ENCODE assay signal across 24 cellular contexts in genomic region chr5:152072076-152072475, GRCh38.
DNase-seq lines count a peak whose midpoint lies in the region; ATAC-seq, FAIRE-seq and TF ChIP-seq lines count a peak whose summit lies in the region.
"Had no signal": no experiment of that assay in that cellular context is flagged by ENCODE, and none has a peak within 500 bp of the region (broad histone marks: within the 10 kb centered on the region; RNA-seq: fewer than 3 reads in every experiment).

No MANE protein-coding gene starts in this region.

- DNase-seq in NCI-H748 (lab: John Stamatoyannopoulos, UW; ENCODE audit: unreplicated experiment) (peak; percentile 36), NCI-H748 treated with DMSO at 0.1 percent for 48 hours (lab: John Stamatoyannopoulos, UW) (no peak), NCI-H2196 (lab: John Stamatoyannopoulos, UW; ENCODE audit: unreplicated experiment) (peak; percentile 21), astrocyte of the cerebellum (ENCODE audit: low read depth) (peak; percentile 31), myocyte (ENCODE audit: low read depth) (peak; percentile 57), right lobe of liver (no peak), HTR-8/SVneo (ENCODE audit: insufficient read length, low spot score) (no peak)
- DNase-seq in activated CD4-positive, alpha-beta T cell treated with anti-CD3 and anti-CD28 coated beads, Interleukin-2, amount 10 ng/mL, durations not matched to agents 7 days and 5 days: no peak
- DNase-seq: ACHN; activated naive CD8-positive, alpha-beta T cell treated with anti-CD3 and anti-CD28 coated beads for 36 hours; DMS79; GOT3; lower lobe of right lung; MM.1S; NCI-H1930; ovary; sigmoid colon; stimulated activated CD4-positive, alpha-beta T cell treated with anti-CD3 and anti-CD28 coated beads, Interleukin-1b, Interleukin-23, amount 100 ng/mL, for 48 hours; stimulated activated naive CD8-positive, alpha-beta T cell treated with anti-CD3 and anti-CD28 coated beads, Interleukin-15, amount 100 ng/mL, for 72 hours; upper lobe of left lung had no signal

- WGBS in right lobe of liver (ENCODE audit: insufficient coverage, low coverage, low lambda C conversion rate, missing lambda C conversion rate): 38% methylated on average over 2 of the region's 2 CpGs

- H3K4me3 Mint-ChIP-seq in activated CD4-positive, alpha-beta T cell treated with anti-CD3 and anti-CD28 coated beads, Interleukin-2, amount 10 ng/mL, durations not matched to agents 7 days and 5 days: no peak overlapping the region
- H3K4me3 Mint-ChIP-seq: activated naive CD8-positive, alpha-beta T cell treated with anti-CD3 and anti-CD28 coated beads for 36 hours; activated T-helper 1 cell treated with anti-CD3 and anti-CD28 coated beads, Interleukin-12 subunit alpha, Interleukin-12 subunit beta, Interleukin-2, Interleukin-4 antibody, amounts not matched to agents 30 ng/mL and 10 ng/mL and 1 ng/mL, durations not matched to agents 14 hours and 24 hours and 36 hours; stimulated activated naive CD8-positive, alpha-beta T cell treated with anti-CD3 and anti-CD28 coated beads, Interleukin-15, amount 100 ng/mL, for 72 hours had no signal

- H3K27ac Mint-ChIP-seq in activated CD4-positive, alpha-beta T cell treated with anti-CD3 and anti-CD28 coated beads, Interleukin-2, amount 10 ng/mL, durations not matched to agents 7 days and 5 days: no peak overlapping the region
- H3K27ac Mint-ChIP-seq: activated naive CD8-positive, alpha-beta T cell treated with anti-CD3 and anti-CD28 coated beads for 36 hours; activated T-helper 1 cell treated with anti-CD3 and anti-CD28 coated beads, Interleukin-12 subunit alpha, Interleukin-12 subunit beta, Interleukin-2, Interleukin-4 antibody, amounts not matched to agents 30 ng/mL and 10 ng/mL and 1 ng/mL, durations not matched to agents 14 hours and 24 hours and 36 hours had no signal

- H3K27me3 ChIP-seq in right lobe of liver: no peaks in the 10 kb centered on the region
- H3K27me3 ChIP-seq: ovary, sigmoid colon, upper lobe of left lung had no signal

- no peak for TF ChIP-seq CTCF in astrocyte of the cerebellum (IDR thresholded peaks at IDR 0.05; ENCODE audit: low read depth, low read length, missing control alignments)
- TF ChIP-seq CTCF in right lobe of liver (IDR thresholded peaks at IDR 0.05): no peak

- CTCF ChIA-PET in activated CD4-positive, alpha-beta T cell treated with anti-CD3 and anti-CD28 coated beads, Interleukin-2, amount 10 ng/mL, durations not matched to agents 7 days and 5 days (lab: Charles Lee): no interaction called here

- no peak for ATAC-seq in right lobe of liver
- ATAC-seq: activated CD4-positive, CD25-positive, alpha-beta regulatory T cell treated with anti-CD3 and anti-CD28 coated beads, Interleukin-2, amount 50 U/mL, for 24 hours; lower lobe of right lung; stimulated activated naive CD8-positive, alpha-beta T cell treated with anti-CD3 and anti-CD28 coated beads, Interleukin-15, amount 100 ng/mL, for 72 hours had no signal

- FAIRE-seq in HTR-8/SVneo (lab: Jason Lieb, UNC): no peak
- FAIRE-seq: bronchial epithelial cell had no signal

- no peaks in the 10 kb centered on the region for H3K36me3 ChIP-seq in right lobe of liver
- H3K36me3 ChIP-seq: lower lobe of right lung, ovary, sigmoid colon, upper lobe of left lung had no signal

- H3K4me3 ChIP-seq in astrocyte of the cerebellum (ENCODE audit: low read depth, low read length) (no peak overlapping the region), right lobe of liver (no peak overlapping the region)
- H3K4me3 ChIP-seq: lower lobe of right lung, ovary, sigmoid colon, upper lobe of left lung had no signal

- TF ChIP-seq POLR2A in right lobe of liver (IDR thresholded peaks at IDR 0.05): no peak

- in situ Hi-C loops in astrocyte of the cerebellum (cut with HindIII; ENCODE audit: low sequenced_read_pairs): no loop called here

- no peaks in the 10 kb centered on the region for H3K9me3 Mint-ChIP-seq in activated CD4-positive, alpha-beta T cell treated with anti-CD3 and anti-CD28 coated beads, Interleukin-2, amount 10 ng/mL, durations not matched to agents 7 days and 5 days
- H3K9me3 Mint-ChIP-seq: activated naive CD8-positive, alpha-beta T cell treated with anti-CD3 and anti-CD28 coated beads for 36 hours; activated T-helper 1 cell treated with anti-CD3 and anti-CD28 coated beads, Interleukin-12 subunit alpha, Interleukin-12 subunit beta, Interleukin-2, Interleukin-4 antibody, amounts not matched to agents 30 ng/mL and 10 ng/mL and 1 ng/mL, durations not matched to agents 14 hours and 24 hours and 36 hours had no signal

- intact Hi-C loops in right lobe of liver (cut with DNase I): no loop called here

- no peaks in the 10 kb centered on the region for H3K9me3 ChIP-seq in right lobe of liver
- H3K9me3 ChIP-seq: lower lobe of right lung, ovary, sigmoid colon, upper lobe of left lung had no signal

- no peaks in the 10 kb centered on the region for H3K36me3 Mint-ChIP-seq in activated CD4-positive, alpha-beta T cell treated with anti-CD3 and anti-CD28 coated beads, Interleukin-2, amount 10 ng/mL, durations not matched to agents 7 days and 5 days (ENCODE audit: low read depth)
- H3K36me3 Mint-ChIP-seq: activated naive CD8-positive, alpha-beta T cell treated with anti-CD3 and anti-CD28 coated beads for 36 hours had no signal

- no peaks in the 10 kb centered on the region for H3K27me3 Mint-ChIP-seq in activated CD4-positive, alpha-beta T cell treated with anti-CD3 and anti-CD28 coated beads, Interleukin-2, amount 10 ng/mL, durations not matched to agents 7 days and 5 days
- H3K27me3 Mint-ChIP-seq: activated naive CD8-positive, alpha-beta T cell treated with anti-CD3 and anti-CD28 coated beads for 36 hours had no signal

- no peak overlapping the region for H3K27ac ChIP-seq in right lobe of liver
- H3K27ac ChIP-seq: C4-2B, lower lobe of right lung, ovary, sigmoid colon, upper lobe of left lung had no signal

- POLR2A ChIA-PET in activated CD4-positive, alpha-beta T cell treated with anti-CD3 and anti-CD28 coated beads, Interleukin-2, amount 10 ng/mL, durations not matched to agents 7 days and 5 days (lab: Charles Lee): no interaction called here

- H3K4me1 ChIP-seq in right lobe of liver: no peaks in the 10 kb centered on the region
- H3K4me1 ChIP-seq: lower lobe of right lung, sigmoid colon, upper lobe of left lung had no signal

- H3K4me1 Mint-ChIP-seq in activated CD4-positive, alpha-beta T cell treated with anti-CD3 and anti-CD28 coated beads, Interleukin-2, amount 10 ng/mL, durations not matched to agents 7 days and 5 days: no peaks in the 10 kb centered on the region
- H3K4me1 Mint-ChIP-seq: activated naive CD8-positive, alpha-beta T cell treated with anti-CD3 and anti-CD28 coated beads for 36 hours; stimulated activated naive CD8-positive, alpha-beta T cell treated with anti-CD3 and anti-CD28 coated beads, Interleukin-15, amount 100 ng/mL, for 72 hours had no signal

Comparison
In these comparisons a context has a peak if more than half of its experiments do, and no peak if none do; other contexts are left out.
1. DNase-seq: peak in NCI-H748 (single experiment), NCI-H2196 (single experiment), astrocyte of the cerebellum (single experiment) and myocyte (single experiment); none in NCI-H748 treated with DMSO at 0.1 percent for 48 hours (single experiment), activated CD4-positive, alpha-beta T cell treated with anti-CD3 and anti-CD28 coated beads, Interleukin-2, amount 10 ng/mL, durations not matched to agents 7 days and 5 days (single experiment), right lobe of liver (0 of 3) and HTR-8/SVneo (single experiment).